9 cellular contexts compared by ENCODE assay signal in genomic region chr20:667351-668034, GRCh38. TPM values are rescaled to one million over a fixed set of nuclear protein-coding genes. Genes with fewer than 3 reads are reported as not detected.
DNase-seq lines count a peak whose midpoint lies in the region; ATAC-seq, FAIRE-seq and TF ChIP-seq lines count a peak whose summit lies in the region.
"Had no signal": no experiment of that assay in that cellular context is flagged by ENCODE, and none has a peak within 500 bp of the region (broad histone marks: within the 10 kb centered on the region; RNA-seq: fewer than 3 reads in every experiment).

No MANE protein-coding gene starts in this region.

- H3K79me2 ChIP-seq in astrocyte (ENCODE audit: insufficient read depth, low read length): no peaks in the 10 kb centered on the region

- H3K27me3 Mint-ChIP-seq in astrocyte (ENCODE audit: low read depth, unreplicated experiment): peaks cover 58% of the 10 kb centered on the region

- TF ChIP-seq POLR2A in H54 (IDR thresholded peaks at IDR 0.05; ENCODE audit: low read depth, low read length): no peak

- no peaks in the 10 kb centered on the region for H4K20me1 ChIP-seq in astrocyte (ENCODE audit: insufficient read depth, low read length)

- no peak overlapping the region for H3K27ac ChIP-seq in astrocyte (ENCODE audit: low read depth, low read length)

- no peaks in the 10 kb centered on the region for H3K9me3 ChIP-seq in astrocyte (ENCODE audit: insufficient read depth, low read depth, low read length)

- no peaks in the 10 kb centered on the region for H3K9me3 Mint-ChIP-seq in astrocyte (ENCODE audit: unreplicated experiment)

- DNase-seq in Ammon's horn (ENCODE audit: low spot score) (peak; percentile 51), H54 (ENCODE audit: insufficient read length, low spot score) (peak; percentile 81), T follicular helper cell (ENCODE audit: low read depth) (peak; percentile 19), astrocyte (ENCODE audit: low read depth) (no peak), iris pigment epithelial cell (ENCODE audit: low read depth) (peak; percentile 45)
- DNase-seq in stimulated activated CD4-positive, alpha-beta T cell treated with anti-CD3 and anti-CD28 coated beads, Interleukin-4, amount 100 ng/mL, for 48 hours (ENCODE audit: low read depth in 2 of 2): peak; percentile 54 to 61

- peak; percentile 83 for TF ChIP-seq CTCF in astrocyte (IDR thresholded peaks at IDR 0.05; ENCODE audit: insufficient read depth, low read depth, low read length)

- H3K9ac ChIP-seq in astrocyte (ENCODE audit: low read length): no peak overlapping the region

- no peak overlapping the region for H2AFZ ChIP-seq in astrocyte (ENCODE audit: low read depth, low read length)

- no peaks in the 10 kb centered on the region for H3K36me3 Mint-ChIP-seq in astrocyte (ENCODE audit: low read depth, unreplicated experiment)

- no peak overlapping the region for H3K4me3 Mint-ChIP-seq in astrocyte (ENCODE audit: unreplicated experiment)

- H3K27ac Mint-ChIP-seq in astrocyte (ENCODE audit: unreplicated experiment): no peak overlapping the region

- H3K4me3 ChIP-seq in astrocyte (ENCODE audit: insufficient read depth, low read depth, low read length): no peak overlapping the region

- no peaks in the 10 kb centered on the region for H3K4me1 ChIP-seq in astrocyte (ENCODE audit: insufficient read depth, low read length)

- H3K4me1 Mint-ChIP-seq in astrocyte (ENCODE audit: low read depth, unreplicated experiment): peaks cover 10% of the 10 kb centered on the region

- H3K27me3 ChIP-seq in astrocyte (ENCODE audit: insufficient read depth, low read length): peaks cover 36% of the 10 kb centered on the region

- H3K4me2 ChIP-seq in astrocyte (ENCODE audit: low read length): no peak overlapping the region

- FAIRE-seq in H54 (lab: Jason Lieb, UNC) (no peak), astrocyte (lab: Jason Lieb, UNC) (no peak)
- FAIRE-seq: islet of Langerhans had no signal

- no peak for ATAC-seq in GM18909 (IDR thresholded peaks at IDR 0.05; ENCODE audit: poor library complexity, unreplicated experiment)
- ATAC-seq in HG03439 (IDR thresholded peaks at IDR 0.05; ENCODE audit: unreplicated experiment): no peak

- H3K36me3 ChIP-seq in astrocyte (ENCODE audit: insufficient read depth, low read length): no peaks in the 10 kb centered on the region

RNA-seq across cellular contexts. Expression of gene SCRT2, which starts 8.1 kb away (rescaled TPM):
- not detected in 2 replicates for total RNA-seq in astrocyte

RNA-seq across cellular contexts. Expression of gene SRXN1, which starts 14.5 kb away (rescaled TPM):
- total RNA-seq in astrocyte: 15.9 and 17.7 TPM in 2 replicates

RNA-seq across cellular contexts. Expression of gene TCF15, which starts 57.4 kb away (rescaled TPM):
- not detected in 2 replicates for total RNA-seq in astrocyte
